Comparison of ENCODE assay signal across 12 cellular contexts in the genomic region with DNA sequence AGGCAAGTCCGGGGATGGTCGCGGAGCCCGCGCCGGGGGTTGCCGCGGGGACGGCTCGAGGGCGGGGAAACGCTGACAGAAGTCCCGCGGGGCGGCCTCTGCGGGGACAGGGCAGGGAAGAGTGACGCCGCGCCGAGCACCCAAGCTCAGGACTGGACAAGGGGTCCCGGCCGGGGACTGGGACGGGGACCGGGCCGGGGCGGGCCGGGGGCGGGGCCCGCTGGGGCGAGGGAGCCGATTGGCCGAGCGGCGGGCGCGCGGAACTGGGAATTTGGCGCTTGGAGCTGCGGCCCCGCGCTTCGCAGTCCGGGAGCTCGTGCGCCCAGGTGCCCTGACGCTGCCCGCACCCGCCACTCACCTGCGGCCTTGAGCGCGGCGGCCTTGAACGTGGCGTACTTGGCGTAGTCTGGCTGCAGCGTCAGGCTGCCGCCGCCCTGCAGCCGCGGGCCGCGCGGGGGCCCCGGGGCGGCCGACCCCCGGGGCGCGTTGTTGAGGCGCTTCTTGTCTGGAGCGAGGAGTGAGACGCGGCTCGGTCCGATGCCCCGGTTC. TPM values are rescaled to one million over a fixed set of nuclear protein-coding genes. Genes with fewer than 3 reads are reported as not detected.
DNase-seq lines count a peak whose midpoint lies in the region; ATAC-seq and TF ChIP-seq lines count a peak whose summit lies in the region.
"Had no signal": no experiment of that assay in that cellular context is flagged by ENCODE, and none has a peak within 500 bp of the region (broad histone marks: within the 10 kb centered on the region; RNA-seq: fewer than 3 reads in every experiment).

No MANE protein-coding gene starts in this region.

- intact Hi-C loops in ascending aorta (cut with DNase I), result no loop called here
- intact Hi-C loops in spleen (cut with DNase I; ENCODE audit: low total_unique reads), result no loop called here

- H3K36me3 ChIP-seq in GM23248 (ENCODE audit: low read depth) (no peaks in the 10 kb centered on the region), ascending aorta (peaks cover 6 to 21% of the 10 kb centered on the region in 2 donors), spleen (peaks cover 0 to 30% (median 18%) of the 10 kb centered on the region in 6 donors)

- no peaks in the 10 kb centered on the region for H3K9me2 ChIP-seq in GM23248 (ENCODE audit: insufficient read depth)

- WGBS in GM23248 (ENCODE audit: low coverage in 1 of 2, low lambda C conversion rate in 2 of 2, missing lambda C conversion rate in 2 of 2), 2 experiments, result 5% methylated on average over 34 to 47 of the region's 76 CpGs
- 1 to 10% (median 3%) methylated on average over 4 to 76 of the region's 76 CpGs for WGBS in spleen, 5 donors

- peak overlapping the region; percentile 73 for H3K4me2 ChIP-seq in GM23248 (ENCODE audit: unreplicated experiment)

- peaks cover 5% of the 10 kb centered on the region for H3K4me1 ChIP-seq in GM23248 (ENCODE audit: insufficient read depth)
- H3K4me1 ChIP-seq in ascending aorta, result peaks cover 13 to 14% of the 10 kb centered on the region in 2 donors
- peaks cover 23 to 76% (median 49%) of the 10 kb centered on the region in 6 donors for H3K4me1 ChIP-seq in spleen

- TF ChIP-seq POLR2A in spleen (IDR thresholded peaks at IDR 0.05), result no peak

- H3K27ac ChIP-seq in GM23248 (no peak overlapping the region), ascending aorta (no peak overlapping the region), spleen (peak overlapping the region in 1 of 8 donors; percentile 74)
- H3K27ac ChIP-seq: thyroid gland had no signal

- no peaks in the 10 kb centered on the region for H4K20me1 ChIP-seq in GM23248 (ENCODE audit: insufficient read depth)

- no peak overlapping the region for H3K9ac ChIP-seq in GM23248

- H3K79me2 ChIP-seq in GM23248 (ENCODE audit: insufficient read depth), result no peaks in the 10 kb centered on the region

- peak overlapping the region; percentile 58 for H3K4me3 ChIP-seq in GM23248
- H3K4me3 ChIP-seq in ascending aorta, result peak overlapping the region; percentile 52 to 55
- H3K4me3 ChIP-seq in spleen, result peak overlapping the region; percentile 7 to 68 (median 37)

- ATAC-seq in GM19324 (IDR thresholded peaks at IDR 0.05; ENCODE audit: low FRiP score, unreplicated experiment) (no peak), GM21529 (IDR thresholded peaks at IDR 0.05; ENCODE audit: unreplicated experiment) (no peak)

- H3K27me3 ChIP-seq in GM23248 (replicated peaks; ENCODE audit: insufficient read depth) (peaks cover 37% of the 10 kb centered on the region), ascending aorta (peaks cover 31% of the 10 kb centered on the region), spleen (replicated peaks in 1 of 7) (peaks cover 4 to 64% (median 56%) of the 10 kb centered on the region in 7 donors)

- peak overlapping the region; percentile 52 for H2AFZ ChIP-seq in GM23248

- peak; percentile 29 for DNase-seq in GM23248
- DNase-seq in ascending aorta (ENCODE audit: low spot score in 2 of 2), result no peak
- peak; percentile 90 for DNase-seq in iPS-NIHi11 (ENCODE audit: low spot score)
- no peak for DNase-seq in spleen
- no peak for DNase-seq in D341Med (ENCODE audit: low spot score)
- no peak for DNase-seq in stimulated activated CD4-positive, alpha-beta T cell treated with anti-CD3 and anti-CD28 coated beads, Interleukin-4, amount 100 ng/mL, for 24 hours
- DNase-seq: activated CD4-positive, CD25-positive, alpha-beta regulatory T cell; NCI-H187; occipital lobe had no signal

- H3K9me3 ChIP-seq in GM23248 (ENCODE audit: low read depth) (no peaks in the 10 kb centered on the region), ascending aorta (no peaks in the 10 kb centered on the region), spleen (no peaks in the 10 kb centered on the region)
- H3K9me3 ChIP-seq: thyroid gland had no signal

- no peaks in the 10 kb centered on the region for H3F3A ChIP-seq in GM23248 (ENCODE audit: insufficient read depth)

- TF ChIP-seq CTCF in ascending aorta (IDR thresholded peaks at IDR 0.05) (no peak), spleen (IDR thresholded peaks at IDR 0.05 in 8 of 11, conservative IDR thresholded peaks at IDR 0.05 in 3 of 11) (no peak)

- in situ Hi-C loops in GM23248 (cut with MboI), result no loop called here

RNA-seq across cellular contexts. Expression of gene SHISA8, which starts 4.8 kb away (rescaled TPM):
- total RNA-seq in GM23248 (2014; rRNA removed; shearing (Covaris generic)), result not detected in 2 replicates
- polyA plus RNA-seq in GM23248 (2016; fragmentation: Nextera tagmentation; extraction: Ambion mirVana) (not detected in 2 replicates), spleen (1 to 10 TPM; 1.2 to 2.0 (median 1.4) TPM)
- total RNA-seq in ascending aorta (not detected), spleen (1 to 10 TPM in 6 of 7 donors, under 1 TPM in 1; 0.51 to 5.9 (median 3.6) TPM)
- total RNA-seq: occipital lobe, thyroid gland had no signal

RNA-seq across cellular contexts. Expression of gene TNFRSF13C, which starts 16.5 kb away (rescaled TPM):
- 0.22 TPM in 1 of 2 replicates, not detected in the other for total RNA-seq in GM23248 (2014; rRNA removed; shearing (Covaris generic))
- polyA plus RNA-seq in GM23248 (2016; fragmentation: Nextera tagmentation; extraction: Ambion mirVana) (0.05 and 0.11 TPM in 2 replicates), spleen (10 to 100 TPM; 57.8 to 95.5 (median 65.9) TPM)
- total RNA-seq in ascending aorta (not detected), spleen (100 to 1,000 TPM in 1 of 7 donors, 10 to 100 TPM in 6; 65.3 to 144 (median 84.2) TPM)
- total RNA-seq: thyroid gland had no signal

RNA-seq across cellular contexts. Expression of gene CENPM, which starts 36.8 kb away (rescaled TPM):
- total RNA-seq in GM23248 (2014; rRNA removed; shearing (Covaris generic)), result 5.7 and 15.0 TPM in 2 replicates
- 18.9 and 20.0 TPM in 2 replicates for polyA plus RNA-seq in GM23248 (2016; fragmentation: Nextera tagmentation; extraction: Ambion mirVana)
- total RNA-seq in ascending aorta, result not detected
- 10 to 100 TPM in 4 of 7 donors, 1 to 10 TPM in 3; 3.3 to 20.9 (median 10.1) TPM for total RNA-seq in spleen
- polyA plus RNA-seq in spleen, result 10 to 100 TPM; 14.4 to 63.1 (median 24.7) TPM

RNA-seq across cellular contexts. Expression of gene SEPTIN3, which starts 59.1 kb away (rescaled TPM):
- not detected in 2 replicates for total RNA-seq in GM23248 (2014; rRNA removed; shearing (Covaris generic))
- polyA plus RNA-seq in GM23248 (2016; fragmentation: Nextera tagmentation; extraction: Ambion mirVana) (0.06 TPM in 1 of 2 replicates, not detected in the other), spleen (under 1 TPM; 0.07 to 0.16 (median 0.09) TPM)
- total RNA-seq in ascending aorta (not detected), spleen (1 to 10 TPM in 1 of 7 donors, under 1 TPM in 6; 0.17 to 1.0 (median 0.26) TPM)

Comparison
In these comparisons a context has a peak if more than half of its experiments do, and no peak if none do; other contexts are left out.
1. DNase-seq: peak in GM23248 (single experiment) and iPS-NIHi11 (single experiment); none in ascending aorta (0 of 2), spleen (single experiment), D341Med (single experiment) and stimulated activated CD4-positive, alpha-beta T cell treated with anti-CD3 and anti-CD28 coated beads, Interleukin-4, amount 100 ng/mL, for 24 hours (single experiment).
2. RNA of gene TNFRSF13C, which starts 16.5 kb away (total RNA-seq): 65.3 to 144 TPM in spleen; 0.22 TPM in GM23248 and not detected in ascending aorta (single experiment); every median in the first group is over 10 times any median in the second.
3. Peak in every context shown above with its lines, with median percentiles within 50 percentile points of each other: H3K4me3 ChIP-seq.